Comparison of ENCODE assay signal across 8 cellular contexts in genomic region chr20:25750220-25750764, GRCh38. TPM values are rescaled to one million over a fixed set of nuclear protein-coding genes. Genes with fewer than 3 reads are reported as not detected.
DNase-seq lines count a peak whose midpoint lies in the region; ATAC-seq and TF ChIP-seq lines count a peak whose summit lies in the region.

No MANE protein-coding gene starts in this region.

- H3K4me2 ChIP-seq in SK-N-SH (peak overlapping the region; percentile 60; the same call in 1 of the 2 replicates), H9 (ENCODE audit: insufficient read depth, insufficient read length, low read length) (no peak overlapping the region)

- peaks cover 0 to 9% of the 10 kb centered on the region in 2 experiments; a peak in 1 of 4 replicates for H3K4me1 ChIP-seq in SK-N-SH (ENCODE audit: control insufficient read depth in 1 of 2, insufficient read depth in 2 of 2, low read depth in 1 of 2, low read length in 1 of 2)
- H3K4me1 ChIP-seq in stomach: peaks cover 0 to 11% (median 3%) of the 10 kb centered on the region in 4 donors
- H3K4me1 ChIP-seq in H9 (ENCODE audit: insufficient read depth, low read length): no peaks in the 10 kb centered on the region; the same call in 1 of the 2 replicates

- no peak overlapping the region for H2BK120ac ChIP-seq in H9 (ENCODE audit: low read depth, low read length, poor library complexity, severe bottlenecking)

- H2BK12ac ChIP-seq in H9 (ENCODE audit: insufficient read length, low read depth, low read length): no peak overlapping the region

- intact Hi-C loops in left ventricle myocardium superior (cut with micrococcal nuclease) (no loop called here), stomach (cut with DNase I; ENCODE audit: low total_unique reads) (no loop called here)

- H3K4me3 ChIP-seq in SK-N-SH (ENCODE audit: low read depth in 2 of 2, low read length in 1 of 2) (peak overlapping the region; percentile 33 to 51; a peak in 3 of 4 replicates), stomach (peak overlapping the region; percentile 42 to 57 (median 48))

- no peak overlapping the region for H2BK20ac ChIP-seq in H9 (ENCODE audit: low read depth, low read length, poor library complexity, severe bottlenecking)

- no peak overlapping the region for H3K9ac ChIP-seq in SK-N-SH
- H3K9ac ChIP-seq in H9 (ENCODE audit: extremely low read depth, insufficient read length, low read length): no peak overlapping the region

- ATAC-seq in SK-N-SH treated with all-trans-retinoic acid at 6 μM for 48 hours (no peak), left ventricle myocardium superior (peak; percentile 13), HG02870 (IDR thresholded peaks at IDR 0.05; ENCODE audit: unreplicated experiment) (no peak)
- no peak for ATAC-seq in activated CD8-positive, alpha-beta T cell treated with anti-CD3 and anti-CD28 coated beads, Interleukin-2, amount 10 ng/mL, durations not matched to agents 7 days and 5 days

- H3K14ac ChIP-seq in H9 (ENCODE audit: insufficient read depth, low read length): no peak overlapping the region

- no peaks in the 10 kb centered on the region for H3K27me3 ChIP-seq in SK-N-SH (ENCODE audit: insufficient read depth)
- H3K27me3 ChIP-seq in stomach: no peaks in the 10 kb centered on the region
- no peaks in the 10 kb centered on the region for H3K27me3 ChIP-seq in H9 (ENCODE audit: insufficient read depth, low read length)

- H3T11ph ChIP-seq in H9 (ENCODE audit: low read length): no peak overlapping the region

- CTCF ChIA-PET in SK-N-SH (lab: Yijun Ruan, JAX): interaction anchor here (0.6 kb wide), 1 partner anchor 20 kb away, joined by 3 read pairs; no protein-coding TSS in a partner anchor
- CTCF ChIA-PET in activated CD8-positive, alpha-beta T cell treated with anti-CD3 and anti-CD28 coated beads, Interleukin-2, amount 10 ng/mL, durations not matched to agents 7 days and 5 days (lab: Charles Lee): no interaction called here

- TF ChIP-seq POLR2A in stomach (IDR thresholded peaks at IDR 0.05): no peak

- H3K23me2 ChIP-seq in H9 (ENCODE audit: insufficient read length, low read depth, low read length, poor library complexity, severe bottlenecking): no peaks in the 10 kb centered on the region

- H3K79me1 ChIP-seq in H9 (ENCODE audit: insufficient read depth, low read depth, low read length, poor library complexity, severe bottlenecking): no peaks in the 10 kb centered on the region

- no peaks in the 10 kb centered on the region for H3F3A ChIP-seq in SK-N-SH (replicated peaks; ENCODE audit: insufficient read depth)

- TF ChIP-seq EP300 in SK-N-SH (IDR thresholded peaks at IDR 0.05; ENCODE audit: borderline replicate concordance in 1 of 2, low read depth in 1 of 2, low read length in 1 of 2) (no peak), stomach (IDR thresholded peaks at IDR 0.05) (no peak)

- H3K56ac ChIP-seq in H9 (ENCODE audit: insufficient read length, low read depth, low read length): no peak overlapping the region

- H2BK15ac ChIP-seq in H9 (ENCODE audit: low read depth, low read length): no peak overlapping the region

- no peak overlapping the region for H3K23ac ChIP-seq in H9 (ENCODE audit: insufficient read length, low read depth, low read length)

- WGBS in SK-N-SH (ENCODE audit: low lambda C conversion rate): 65% methylated on average over 8 of the region's 9 CpGs
- 82 to 91% (median 89%) methylated on average over 9 of the region's 9 CpGs for WGBS in stomach, 5 donors
- no CpG with 5 or more reads among the region's 9 CpGs for WGBS in H9 (ENCODE audit: extremely low coverage, insufficient read length, low lambda C conversion rate)

- H3K27ac Mint-ChIP-seq in activated CD8-positive, alpha-beta T cell treated with anti-CD3 and anti-CD28 coated beads, Interleukin-2, amount 10 ng/mL, durations not matched to agents 7 days and 5 days: peak overlapping the region; percentile 79
- H3K27ac Mint-ChIP-seq in H9 (no peak overlapping the region), nephron progenitor cell (no peak overlapping the region)

- H4K8ac ChIP-seq in H9 (replicated peaks; ENCODE audit: insufficient read length, low read depth, low read length): no peak overlapping the region

- no peaks in the 10 kb centered on the region for H3K79me2 ChIP-seq in SK-N-SH (ENCODE audit: insufficient read depth)
- no peaks in the 10 kb centered on the region for H3K79me2 ChIP-seq in H9 (ENCODE audit: insufficient read depth, low read length)

- H3K9me3 ChIP-seq in SK-N-SH: no peaks in the 10 kb centered on the region
- H3K9me3 ChIP-seq in stomach: no peaks in the 10 kb centered on the region
- H3K9me3 ChIP-seq in H9 (ENCODE audit: control insufficient read depth, low read depth, low read length): no peaks in the 10 kb centered on the region

- peak overlapping the region; percentile 83; the same call in 1 of the 2 replicates for H2AFZ ChIP-seq in SK-N-SH (ENCODE audit: low read depth)
- H2AFZ ChIP-seq in H9 (ENCODE audit: low read length): no peak overlapping the region

- peak overlapping the region; percentile 73 for H3K4me3 Mint-ChIP-seq in activated CD8-positive, alpha-beta T cell treated with anti-CD3 and anti-CD28 coated beads, Interleukin-2, amount 10 ng/mL, durations not matched to agents 7 days and 5 days
- H3K4me3 Mint-ChIP-seq in H9 (no peak overlapping the region; a peak in 1 of 5 replicates), nephron progenitor cell (no peak overlapping the region)

- peaks cover 13% of the 10 kb centered on the region for H3K4me1 Mint-ChIP-seq in activated CD8-positive, alpha-beta T cell treated with anti-CD3 and anti-CD28 coated beads, Interleukin-2, amount 10 ng/mL, durations not matched to agents 7 days and 5 days (ENCODE audit: low read depth)
- H3K4me1 Mint-ChIP-seq in H9 (peaks cover 0 to 9% of the 10 kb centered on the region in 2 experiments; a peak in 3 of 4 replicates), nephron progenitor cell (no peaks in the 10 kb centered on the region)

- H3K36me3 Mint-ChIP-seq in activated CD8-positive, alpha-beta T cell treated with anti-CD3 and anti-CD28 coated beads, Interleukin-2, amount 10 ng/mL, durations not matched to agents 7 days and 5 days (ENCODE audit: low read depth): no peaks in the 10 kb centered on the region
- no peaks in the 10 kb centered on the region for H3K36me3 Mint-ChIP-seq in H9 (ENCODE audit: insufficient read depth in 1 of 3, low read depth in 3 of 3)
- H3K36me3 Mint-ChIP-seq in nephron progenitor cell (ENCODE audit: low read depth): no peaks in the 10 kb centered on the region

- POLR2A ChIA-PET in SK-N-SH (lab: Yijun Ruan, JAX): no interaction called here
- POLR2A ChIA-PET in activated CD8-positive, alpha-beta T cell treated with anti-CD3 and anti-CD28 coated beads, Interleukin-2, amount 10 ng/mL, durations not matched to agents 7 days and 5 days (lab: Charles Lee): no interaction called here

- no peak for DNase-seq in SK-N-SH
- DNase-seq in activated CD8-positive, alpha-beta T cell treated with anti-CD3 and anti-CD28 coated beads, Interleukin-2, amount 10 ng/mL, durations not matched to agents 7 days and 5 days: no peak
- no peak for DNase-seq in left ventricle myocardium superior
- no peak for DNase-seq in stomach
- no peak for DNase-seq in H9
- DNase-seq in nephron progenitor cell: no peak

- H4K5ac ChIP-seq in H9 (ENCODE audit: insufficient read length, low read depth, low read length): no peak overlapping the region

- H4K91ac ChIP-seq in H9 (ENCODE audit: insufficient read length, low read depth, low read length): no peak overlapping the region

- no peaks in the 10 kb centered on the region for H3K36me3 ChIP-seq in SK-N-SH (replicated peaks in 1 of 2; ENCODE audit: control insufficient read depth in 1 of 2, insufficient read depth in 2 of 2, low read length in 1 of 2)
- no peaks in the 10 kb centered on the region for H3K36me3 ChIP-seq in stomach

- no peak overlapping the region for H2BK5ac ChIP-seq in H9 (ENCODE audit: insufficient read length, low read length)

- H3K27ac ChIP-seq in SK-N-SH (ENCODE audit: low read depth in 2 of 2, low read length in 1 of 2) (peak overlapping the region in 1 of 2 experiments; percentile 73; a peak in 1 of 4 replicates), stomach (peak overlapping the region in 2 of 5 donors; percentile 51 to 56), H9 (ENCODE audit: insufficient read length, low read depth, low read length) (no peak overlapping the region)

- no peaks in the 10 kb centered on the region for H3K27me3 Mint-ChIP-seq in activated CD8-positive, alpha-beta T cell treated with anti-CD3 and anti-CD28 coated beads, Interleukin-2, amount 10 ng/mL, durations not matched to agents 7 days and 5 days (ENCODE audit: low read depth)
- peaks cover 2% of the 10 kb centered on the region for H3K27me3 Mint-ChIP-seq in H9 (ENCODE audit: low read depth)
- H3K27me3 Mint-ChIP-seq in nephron progenitor cell (ENCODE audit: low read depth, poor library complexity): peaks cover 4% of the 10 kb centered on the region

- H3K18ac ChIP-seq in H9 (ENCODE audit: insufficient read length, low read depth, low read length): no peak overlapping the region

- no peaks in the 10 kb centered on the region for H3K9me3 Mint-ChIP-seq in activated CD8-positive, alpha-beta T cell treated with anti-CD3 and anti-CD28 coated beads, Interleukin-2, amount 10 ng/mL, durations not matched to agents 7 days and 5 days (ENCODE audit: insufficient read depth)
- H3K9me3 Mint-ChIP-seq in H9: no peaks in the 10 kb centered on the region; a peak in 1 of 5 replicates
- no peaks in the 10 kb centered on the region for H3K9me3 Mint-ChIP-seq in nephron progenitor cell

- H3K4ac ChIP-seq in H9 (ENCODE audit: low read depth, low read length): no peak overlapping the region

- H2AK5ac ChIP-seq in H9 (ENCODE audit: insufficient read length, low read length): no peak overlapping the region

- TF ChIP-seq CTCF in SK-N-SH (IDR thresholded peaks at IDR 0.05) (no peak), stomach (IDR thresholded peaks at IDR 0.05) (no peak), H9 (conservative IDR thresholded peaks at IDR 0.05) (no peak), nephron progenitor cell (IDR thresholded peaks at IDR 0.05) (no peak)

- no peaks in the 10 kb centered on the region for H3K9me2 ChIP-seq in SK-N-SH

- H4K20me1 ChIP-seq in SK-N-SH (ENCODE audit: insufficient read depth): no peaks in the 10 kb centered on the region
- H4K20me1 ChIP-seq in H9 (ENCODE audit: control insufficient read depth, insufficient read depth, insufficient read length): no peaks in the 10 kb centered on the region

- TF ChIP-seq RAD21 in SK-N-SH (IDR thresholded peaks at IDR 0.05; ENCODE audit: low read length): no peak

TF ChIP-seq in SK-N-SH, 30 proteins besides CTCF, POLR2A, EP300 and RAD21 (continues in another document):
- TF ChIP-seq TCF12 (IDR thresholded peaks at IDR 0.05) (no peak), GATA2 (CRISPR knock-in tag; IDR thresholded peaks at IDR 0.05) (no peak)

TF ChIP-seq in SK-N-SH treated with all-trans-retinoic acid at 6 μM for 48 hours, 23 proteins besides CTCF, POLR2A, EP300 and RAD21 (continues in another document):
- no peak for TF ChIP-seq GLIS3 (CRISPR knock-in tag; IDR thresholded peaks at IDR 0.05)

RNA-seq across cellular contexts. Expression of gene ZNF337, which starts 53.6 kb away (rescaled TPM):
- polyA plus RNA-seq in SK-N-SH (2012; rRNA removed) (16.5 and 24.4 TPM in 2 replicates), stomach (10 to 100 TPM in 1 of 3 donors, 1 to 10 TPM in 2; 3.5 to 14.4 (median 5.5) TPM)
- polyA plus RNA-seq in SK-N-SH (2012; cell fraction: cytosol; rRNA removed): 9.1 and 10.0 TPM in 2 replicates
- polyA plus RNA-seq in SK-N-SH (2012; cell fraction: nucleus; rRNA removed): 96.8 and 136 TPM in 2 replicates
- 10 to 100 TPM; 16.6 to 16.8 TPM for total RNA-seq in activated CD8-positive, alpha-beta T cell treated with anti-CD3 and anti-CD28 coated beads, Interleukin-2, amount 10 ng/mL, durations not matched to agents 7 days and 5 days
- total RNA-seq in left ventricle myocardium superior (8.3 TPM), stomach (10 to 100 TPM; 10.4 to 21.0 (median 16.7) TPM), H9 (2021) (9.8 and 10.3 TPM in 2 replicates)
